In genomic region chr6:13419826-13420225, GRCh38 we compare ENCODE assay signal across 23 cellular contexts.
DNase-seq lines count a peak whose midpoint lies in the region; ATAC-seq, FAIRE-seq and TF ChIP-seq lines count a peak whose summit lies in the region.
"Had no signal": no experiment of that assay in that cellular context is flagged by ENCODE, and none has a peak within 500 bp of the region (broad histone marks: within the 10 kb centered on the region; RNA-seq: fewer than 3 reads in every experiment).

No MANE protein-coding gene starts in this region.

- no peaks in the 10 kb centered on the region for H3K79me2 ChIP-seq in H1 (ENCODE audit: control insufficient read depth in 1 of 2, insufficient read depth in 2 of 2, low read length in 2 of 2)

- H3K27me3 ChIP-seq in heart left ventricle: no peaks in the 10 kb centered on the region
- H3K27me3 ChIP-seq in H1 (replicated peaks in 1 of 4; ENCODE audit: control insufficient read depth in 3 of 4, extremely low read depth in 1 of 4, insufficient read depth in 3 of 4, low read length in 3 of 4): no peaks in the 10 kb centered on the region
- H3K27me3 ChIP-seq: left lung, Peyer's patch, thyroid gland had no signal

- H3K23ac ChIP-seq in H1 (ENCODE audit: insufficient read length): no peak overlapping the region

- POLR2A ChIA-PET in H1 (lab: Charles Lee; ENCODE audit: partially characterized antibody): interaction anchor here (0.8 kb wide), 1 partner anchor 34 kb away, joined by 3 read pairs; no protein-coding TSS in a partner anchor

- peak overlapping the region; percentile 55 to 72 for H3K27ac Mint-ChIP-seq in natural killer cell treated with Interleukin-12 subunit alpha and Interleukin-12 subunit beta and Interleukin-15 and Interleukin-18, amount 100 ng/mL, for 72 hours
- H3K27ac Mint-ChIP-seq: activated naive CD4-positive, alpha-beta T cell treated with anti-CD3 and anti-CD28 coated beads for 36 hours; effector memory CD8-positive, alpha-beta T cell; nephron progenitor cell had no signal

- no peak; a peak in 1 of 4 replicates for TF ChIP-seq RAD21 in H1 (IDR thresholded peaks at IDR 0.05 in 1 of 2, conservative IDR thresholded peaks at IDR 0.05 in 1 of 2; ENCODE audit: low read depth in 2 of 2, low read length in 2 of 2)

- TF ChIP-seq EP300 in H1 (IDR thresholded peaks at IDR 0.05; ENCODE audit: borderline replicate concordance in 1 of 2, low read depth in 2 of 2, low read length in 2 of 2): no peak

- H3K9me3 Mint-ChIP-seq in natural killer cell treated with Interleukin-12 subunit alpha and Interleukin-12 subunit beta and Interleukin-15 and Interleukin-18, amount 100 ng/mL, for 72 hours: peaks cover 4% of the 10 kb centered on the region
- H3K9me3 Mint-ChIP-seq: effector memory CD8-positive, alpha-beta T cell; nephron progenitor cell had no signal

- peak overlapping the region; percentile 94 for H2BK12ac ChIP-seq in H1 (ENCODE audit: low read depth, low read length)

- H3K4me3 Mint-ChIP-seq in natural killer cell treated with Interleukin-12 subunit alpha and Interleukin-12 subunit beta and Interleukin-15 and Interleukin-18, amount 100 ng/mL, for 72 hours: peak overlapping the region; percentile 78
- H3K4me3 Mint-ChIP-seq: activated naive CD4-positive, alpha-beta T cell treated with anti-CD3 and anti-CD28 coated beads for 36 hours; nephron progenitor cell had no signal

- no peak overlapping the region for H3K4ac ChIP-seq in H1 (replicated peaks; ENCODE audit: insufficient read length, low read depth, low read length)

- ATAC-seq in heart left ventricle (peak in 2 of 4 donors; percentile 6 to 30), GM19455 (IDR thresholded peaks at IDR 0.05; ENCODE audit: unreplicated experiment) (no peak), HG03442 (IDR thresholded peaks at IDR 0.05; ENCODE audit: unreplicated experiment) (no peak)
- ATAC-seq in natural killer cell treated with Interleukin-12 subunit alpha and Interleukin-12 subunit beta and Interleukin-15 and Interleukin-18, amount 100 ng/mL, for 72 hours: peak in 1 of 2 donors; percentile 55
- ATAC-seq: A549; effector memory CD8-positive, alpha-beta T cell; left lung had no signal

- TF ChIP-seq CTCF in heart left ventricle (IDR thresholded peaks at IDR 0.05) (no peak), H1 (IDR thresholded peaks at IDR 0.05; ENCODE audit: control extremely low read depth in 1 of 3, insufficient read depth in 1 of 3, low read depth in 1 of 3, low read length in 3 of 3) (no peak)

- CTCF ChIA-PET in H1 (lab: Charles Lee; ENCODE audit: partially characterized antibody): interaction anchor here (0.8 to 1.1 kb wide), 4 partner anchors 9 to 156 kb away, joined by 3 read pairs; no protein-coding TSS in a partner anchor

- 57 to 66% (median 61%) methylated on average over 8 to 10 of the region's 10 CpGs for WGBS in heart left ventricle, 4 donors
- 83% methylated on average over 10 of the region's 10 CpGs; no CpG with 5 or more reads in 1 of the 2 experiments for WGBS in H1 (ENCODE audit: extremely low coverage in 1 of 2, insufficient coverage in 1 of 2, insufficient read length in 1 of 2, insufficient replicate concordance in 2 of 2, low coverage in 1 of 2, low lambda C conversion rate in 2 of 2, missing lambda C conversion rate in 1 of 2), 2 experiments

- TF ChIP-seq POLR2A in heart left ventricle (IDR thresholded peaks at IDR 0.05): no peak
- no peak for TF ChIP-seq POLR2A in H1 (IDR thresholded peaks at IDR 0.05; ENCODE audit: control extremely low read depth in 1 of 2, low read depth in 2 of 2, low read length in 2 of 2)

- H3K79me1 ChIP-seq in H1 (ENCODE audit: low read depth, low read length): no peaks in the 10 kb centered on the region

- no peak overlapping the region for H3K14ac ChIP-seq in H1 (ENCODE audit: insufficient read length)

- H2AK5ac ChIP-seq in H1 (ENCODE audit: low read depth, low read length): peak overlapping the region; percentile 96

- H3K56ac ChIP-seq in H1 (replicated peaks; ENCODE audit: insufficient read length, low read depth, low read length): no peak overlapping the region

- H3K9me3 ChIP-seq in heart left ventricle: no peaks in the 10 kb centered on the region
- no peaks in the 10 kb centered on the region for H3K9me3 ChIP-seq in H1 (ENCODE audit: insufficient read depth in 2 of 2, low read depth in 1 of 2, low read length in 1 of 2)
- H3K9me3 ChIP-seq: A549, left lung, Peyer's patch, thyroid gland had no signal

- H4K5ac ChIP-seq in H1 (ENCODE audit: insufficient read length, low read depth, low read length): no peak overlapping the region

- no peak overlapping the region for H3K4me3 ChIP-seq in heart left ventricle
- no peak overlapping the region for H3K4me3 ChIP-seq in H1 (ENCODE audit: extremely low read depth in 1 of 4, insufficient read depth in 2 of 4, low read depth in 3 of 4, low read length in 4 of 4)
- H3K4me3 ChIP-seq: A549, left lung, Peyer's patch, thyroid gland had no signal

- no peak overlapping the region for H2BK120ac ChIP-seq in H1 (replicated peaks; ENCODE audit: low read depth, low read length)

- H3K9ac ChIP-seq in H1 (replicated peaks in 1 of 4; ENCODE audit: extremely low read depth in 1 of 4, low read depth in 3 of 4, low read length in 3 of 4): no peak overlapping the region

- peak overlapping the region; percentile 82; the same call in 1 of the 2 replicates for H2BK15ac ChIP-seq in H1 (ENCODE audit: low read length)

- no peaks in the 10 kb centered on the region for H4K20me1 ChIP-seq in H1 (replicated peaks in 1 of 2; ENCODE audit: control insufficient read depth in 1 of 2, insufficient read depth in 2 of 2, low read length in 2 of 2)

- H3K27ac ChIP-seq in heart left ventricle (peak overlapping the region; percentile 5 to 85 (median 56)), H1 (ENCODE audit: low read depth, low read length) (no peak overlapping the region)
- H3K27ac ChIP-seq: A549, VCaP had no signal

- H4K91ac ChIP-seq in H1 (replicated peaks; ENCODE audit: insufficient read length, low read length): peak overlapping the region; percentile 49

- no peak overlapping the region for H3K4me2 ChIP-seq in H1 (ENCODE audit: insufficient read depth in 1 of 2, low read depth in 2 of 2, low read length in 2 of 2)
- H3K4me2 ChIP-seq: A549 had no signal

- peaks cover 4% of the 10 kb centered on the region for H3K36me3 Mint-ChIP-seq in natural killer cell treated with Interleukin-12 subunit alpha and Interleukin-12 subunit beta and Interleukin-15 and Interleukin-18, amount 100 ng/mL, for 72 hours

- no peaks in the 10 kb centered on the region for H3K36me3 ChIP-seq in heart left ventricle
- H3K36me3 ChIP-seq in H1 (ENCODE audit: control insufficient read depth in 2 of 4, insufficient read depth in 4 of 4, low read length in 3 of 4): no peaks in the 10 kb centered on the region
- H3K36me3 ChIP-seq: left lung, Peyer's patch, thyroid gland had no signal

- H2AFZ ChIP-seq in H1 (ENCODE audit: low read length): no peak overlapping the region

- peaks cover 57 to 62% of the 10 kb centered on the region in 2 donors for H3K4me1 Mint-ChIP-seq in natural killer cell treated with Interleukin-12 subunit alpha and Interleukin-12 subunit beta and Interleukin-15 and Interleukin-18, amount 100 ng/mL, for 72 hours (ENCODE audit: low read depth in 2 of 2)

- H3K23me2 ChIP-seq in H1 (ENCODE audit: low read depth, low read length): no peaks in the 10 kb centered on the region

- peak overlapping the region; percentile 53; the same call in 1 of the 2 replicates for H3K18ac ChIP-seq in H1 (ENCODE audit: extremely low read depth, low read length)

- FAIRE-seq in H1 (lab: Jason Lieb, UNC): no peak
- FAIRE-seq: A549 had no signal

- H4K8ac ChIP-seq in H1 (ENCODE audit: extremely low read depth, insufficient read depth, low read length): no peak overlapping the region

- H2BK20ac ChIP-seq in H1 (ENCODE audit: low read length): peak overlapping the region; percentile 89

- H3K27me3 Mint-ChIP-seq in natural killer cell treated with Interleukin-12 subunit alpha and Interleukin-12 subunit beta and Interleukin-15 and Interleukin-18, amount 100 ng/mL, for 72 hours: no peaks in the 10 kb centered on the region
- H3K27me3 Mint-ChIP-seq: effector memory CD8-positive, alpha-beta T cell had no signal

- H2BK5ac ChIP-seq in H1 (ENCODE audit: low read depth, low read length): peak overlapping the region; percentile 57; the same call in 1 of the 2 replicates

- intact Hi-C loops in heart left ventricle (cut with DNase I) (loop anchor here in 6 of 10 donors (5.0 to 10.0 kb wide), 6 partner anchors 65 to 117 kb away; partner anchors contain the start of gene GFOD1 (in 5 of the 6)), cardiac septum (cut with DNase I) (loop anchor here (5.0 kb wide), 1 partner anchor 88 kb away; no protein-coding TSS in a partner anchor)

- H3K4me1 ChIP-seq in heart left ventricle (peaks cover 34 to 98% (median 81%) of the 10 kb centered on the region in 12 donors), H1 (replicated peaks in 1 of 4; ENCODE audit: control insufficient read depth in 3 of 4, insufficient read depth in 4 of 4, low read length in 3 of 4) (peaks cover 12 to 19% (median 14%) of the 10 kb centered on the region in 4 experiments; a peak in 6 of 7 replicates)

- no peak for DNase-seq in heart left ventricle
- DNase-seq in cardiac septum (ENCODE audit: low spot score): no peak
- DNase-seq in H1 (ENCODE audit: low read depth in 1 of 2, low spot score in 2 of 2): no peak
- no peak for DNase-seq in natural killer cell treated with Interleukin-12 subunit alpha and Interleukin-12 subunit beta and Interleukin-15 and Interleukin-18, amount 100 ng/mL, for 72 hours (ENCODE audit: low spot score)
- DNase-seq in activated naive CD4-positive, alpha-beta T cell treated with Interleukin-2 at 50 U/mL for 16 hours: no peak
- no peak for DNase-seq in NCI-H82 (lab: John Stamatoyannopoulos, UW)
- DNase-seq: activated naive CD4-positive, alpha-beta T cell treated with anti-CD3 and anti-CD28 coated beads for 36 hours; effector memory CD8-positive, alpha-beta T cell; HCEC 1CT; NCI-H1048; NCI-H2081 treated with DMSO at 0.1 percent for 48 hours; NCI-H526; nephron progenitor cell; Peyer's patch; retina; stimulated activated CD4-positive, alpha-beta T cell treated with anti-CD3 and anti-CD28 coated beads, Interleukin-1b, Interleukin-23, amount 100 ng/mL, for 48 hours; SW 1271; thyroid gland had no signal

TF ChIP-seq in H1, 55 proteins besides CTCF, POLR2A, EP300 and RAD21:
- no peak for TF ChIP-seq ZNF274 (IDR thresholded peaks at IDR 0.05; ENCODE audit: borderline replicate concordance, extremely low read depth, low read length)
- TF ChIP-seq KDM5A (IDR thresholded peaks at IDR 0.05; ENCODE audit: low read length): no peak
